ENCODE assay signal across 1 cellular context in the genomic region with DNA sequence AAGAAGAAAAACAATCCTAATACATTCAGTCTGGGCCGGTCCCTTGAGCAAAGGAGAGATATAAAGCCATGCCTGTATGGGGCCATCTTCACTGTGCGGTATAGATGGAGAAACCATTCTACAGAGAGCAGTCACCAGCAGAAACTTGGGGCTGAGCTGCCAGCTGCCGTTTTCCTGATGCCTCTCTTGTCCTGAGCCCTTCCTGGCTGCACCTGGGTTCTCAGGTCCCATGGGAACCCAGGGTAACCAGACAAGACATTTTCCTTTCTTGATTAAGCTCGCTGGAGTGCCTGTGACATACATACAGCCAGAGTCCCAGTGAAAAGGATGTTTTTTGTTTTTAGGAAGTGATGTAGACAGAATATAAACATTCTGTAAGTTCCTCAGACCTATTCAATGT.
TF ChIP-seq lines count a peak whose summit lies in the region.

No MANE protein-coding gene starts in this region.

TF ChIP-seq in GM23338, 12 proteins besides CTCF, POLR2A, EP300 and RAD21 (continued from another document):
- TF ChIP-seq, protein P1, sequence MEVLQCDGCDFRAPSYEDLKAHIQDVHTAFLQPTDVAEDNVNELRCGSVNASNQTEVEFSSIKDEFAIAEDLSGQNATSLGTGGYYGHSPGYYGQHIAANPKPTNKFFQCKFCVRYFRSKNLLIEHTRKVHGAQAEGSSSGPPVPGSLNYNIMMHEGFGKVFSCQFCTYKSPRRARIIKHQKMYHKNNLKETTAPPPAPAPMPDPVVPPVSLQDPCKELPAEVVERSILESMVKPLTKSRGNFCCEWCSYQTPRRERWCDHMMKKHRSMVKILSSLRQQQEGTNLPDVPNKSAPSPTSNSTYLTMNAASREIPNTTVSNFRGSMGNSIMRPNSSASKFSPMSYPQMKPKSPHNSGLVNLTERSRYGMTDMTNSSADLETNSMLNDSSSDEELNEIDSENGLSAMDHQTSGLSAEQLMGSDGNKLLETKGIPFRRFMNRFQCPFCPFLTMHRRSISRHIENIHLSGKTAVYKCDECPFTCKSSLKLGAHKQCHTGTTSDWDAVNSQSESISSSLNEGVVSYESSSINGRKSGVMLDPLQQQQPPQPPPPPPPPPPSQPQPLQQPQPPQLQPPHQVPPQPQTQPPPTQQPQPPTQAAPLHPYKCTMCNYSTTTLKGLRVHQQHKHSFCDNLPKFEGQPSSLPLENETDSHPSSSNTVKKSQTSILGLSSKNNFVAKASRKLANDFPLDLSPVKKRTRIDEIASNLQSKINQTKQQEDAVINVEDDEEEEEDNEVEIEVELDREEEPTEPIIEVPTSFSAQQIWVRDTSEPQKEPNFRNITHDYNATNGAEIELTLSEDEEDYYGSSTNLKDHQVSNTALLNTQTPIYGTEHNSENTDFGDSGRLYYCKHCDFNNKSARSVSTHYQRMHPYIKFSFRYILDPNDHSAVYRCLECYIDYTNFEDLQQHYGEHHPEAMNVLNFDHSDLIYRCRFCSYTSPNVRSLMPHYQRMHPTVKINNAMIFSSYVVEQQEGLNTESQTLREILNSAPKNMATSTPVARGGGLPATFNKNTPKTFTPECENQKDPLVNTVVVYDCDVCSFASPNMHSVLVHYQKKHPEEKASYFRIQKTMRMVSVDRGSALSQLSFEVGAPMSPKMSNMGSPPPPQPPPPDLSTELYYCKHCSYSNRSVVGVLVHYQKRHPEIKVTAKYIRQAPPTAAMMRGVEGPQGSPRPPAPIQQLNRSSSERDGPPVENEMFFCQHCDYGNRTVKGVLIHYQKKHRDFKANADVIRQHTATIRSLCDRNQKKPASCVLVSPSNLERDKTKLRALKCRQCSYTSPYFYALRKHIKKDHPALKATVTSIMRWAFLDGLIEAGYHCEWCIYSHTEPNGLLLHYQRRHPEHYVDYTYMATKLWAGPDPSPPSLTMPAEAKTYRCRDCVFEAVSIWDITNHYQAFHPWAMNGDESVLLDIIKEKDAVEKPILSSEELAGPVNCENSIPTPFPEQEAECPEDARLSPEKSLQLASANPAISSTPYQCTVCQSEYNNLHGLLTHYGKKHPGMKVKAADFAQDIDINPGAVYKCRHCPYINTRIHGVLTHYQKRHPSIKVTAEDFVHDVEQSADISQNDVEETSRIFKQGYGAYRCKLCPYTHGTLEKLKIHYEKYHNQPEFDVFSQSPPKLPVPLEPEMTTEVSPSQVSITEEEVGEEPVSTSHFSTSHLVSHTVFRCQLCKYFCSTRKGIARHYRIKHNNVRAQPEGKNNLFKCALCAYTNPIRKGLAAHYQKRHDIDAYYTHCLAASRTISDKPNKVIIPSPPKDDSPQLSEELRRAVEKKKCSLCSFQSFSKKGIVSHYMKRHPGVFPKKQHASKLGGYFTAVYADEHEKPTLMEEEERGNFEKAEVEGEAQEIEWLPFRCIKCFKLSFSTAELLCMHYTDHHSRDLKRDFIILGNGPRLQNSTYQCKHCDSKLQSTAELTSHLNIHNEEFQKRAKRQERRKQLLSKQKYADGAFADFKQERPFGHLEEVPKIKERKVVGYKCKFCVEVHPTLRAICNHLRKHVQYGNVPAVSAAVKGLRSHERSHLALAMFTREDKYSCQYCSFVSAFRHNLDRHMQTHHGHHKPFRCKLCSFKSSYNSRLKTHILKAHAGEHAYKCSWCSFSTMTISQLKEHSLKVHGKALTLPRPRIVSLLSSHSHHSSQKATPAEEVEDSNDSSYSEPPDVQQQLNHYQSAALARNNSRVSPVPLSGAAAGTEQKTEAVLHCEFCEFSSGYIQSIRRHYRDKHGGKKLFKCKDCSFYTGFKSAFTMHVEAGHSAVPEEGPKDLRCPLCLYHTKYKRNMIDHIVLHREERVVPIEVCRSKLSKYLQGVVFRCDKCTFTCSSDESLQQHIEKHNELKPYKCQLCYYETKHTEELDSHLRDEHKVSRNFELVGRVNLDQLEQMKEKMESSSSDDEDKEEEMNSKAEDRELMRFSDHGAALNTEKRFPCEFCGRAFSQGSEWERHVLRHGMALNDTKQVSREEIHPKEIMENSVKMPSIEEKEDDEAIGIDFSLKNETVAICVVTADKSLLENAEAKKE (CRISPR knock-in tag; IDR thresholded peaks at IDR 0.05), result no peak
- TF ChIP-seq EZH2phosphoT487 (IDR thresholded peaks at IDR 0.05; ENCODE audit: unreplicated experiment) (no peak), JUNB (IDR thresholded peaks at IDR 0.05; ENCODE audit: unreplicated experiment) (no peak), EZH2 (IDR thresholded peaks at IDR 0.05; ENCODE audit: low read depth, unreplicated experiment) (no peak), CREB1 (CRISPR knock-in tag; IDR thresholded peaks at IDR 0.05; ENCODE audit: low read depth) (no peak), NANOG (IDR thresholded peaks at IDR 0.05; ENCODE audit: borderline replicate concordance) (no peak), POLR2AphosphoS5 (IDR thresholded peaks at IDR 0.05; ENCODE audit: low read depth) (no peak), ZNF114 (CRISPR knock-in tag; IDR thresholded peaks at IDR 0.05) (no peak), STAT1 (IDR thresholded peaks at IDR 0.05; ENCODE audit: unreplicated experiment) (no peak)
- TF ChIP-seq, protein P2, sequence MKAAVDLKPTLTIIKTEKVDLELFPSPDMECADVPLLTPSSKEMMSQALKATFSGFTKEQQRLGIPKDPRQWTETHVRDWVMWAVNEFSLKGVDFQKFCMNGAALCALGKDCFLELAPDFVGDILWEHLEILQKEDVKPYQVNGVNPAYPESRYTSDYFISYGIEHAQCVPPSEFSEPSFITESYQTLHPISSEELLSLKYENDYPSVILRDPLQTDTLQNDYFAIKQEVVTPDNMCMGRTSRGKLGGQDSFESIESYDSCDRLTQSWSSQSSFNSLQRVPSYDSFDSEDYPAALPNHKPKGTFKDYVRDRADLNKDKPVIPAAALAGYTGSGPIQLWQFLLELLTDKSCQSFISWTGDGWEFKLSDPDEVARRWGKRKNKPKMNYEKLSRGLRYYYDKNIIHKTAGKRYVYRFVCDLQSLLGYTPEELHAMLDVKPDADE (IDR thresholded peaks at IDR 0.05), result no peak
